31 cellular contexts compared by ENCODE assay signal in the genomic region with DNA sequence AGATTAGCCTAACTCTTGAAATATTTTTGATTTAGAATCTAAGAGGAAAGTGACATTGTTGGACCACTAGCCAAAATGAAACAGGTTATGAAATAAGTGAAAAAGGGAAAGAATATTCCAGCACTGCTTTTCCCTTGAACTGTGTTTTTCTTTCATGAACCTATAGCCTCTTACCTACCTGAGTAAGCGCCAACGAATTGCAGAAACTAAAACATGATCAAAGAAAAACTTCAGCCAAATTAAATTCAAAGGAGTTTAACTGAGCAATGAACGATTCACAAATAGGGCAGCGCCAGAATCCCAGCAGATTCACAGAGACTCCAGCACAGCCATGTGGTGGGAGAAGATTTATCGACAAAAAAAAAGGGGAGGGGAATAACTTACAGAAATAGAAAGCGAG.
"Had no signal": no experiment of that assay in that cellular context is flagged by ENCODE, and none has a peak within 500 bp of the region (broad histone marks: within the 10 kb centered on the region; RNA-seq: fewer than 3 reads in every experiment).

No MANE protein-coding gene starts in this region.

- FAIRE-seq: RCC 7860 had no signal

- H3K9me3 ChIP-seq: SJCRH30 had no signal

- H3K27me3 ChIP-seq: SJCRH30 had no signal

- H3K4me1 ChIP-seq: SJCRH30 had no signal

- DNase-seq: Karpas-422, MM.1S, NCI-H1048, NCI-H1092 treated with DMSO at 0.1 percent for 48 hours, NCI-H1436, NCI-H146, NCI-H1694, NCI-H187, NCI-H1930, NCI-H2029 treated with DMSO at 0.1 percent for 48 hours, NCI-H2081 treated with DMSO at 0.1 percent for 48 hours, NCI-H2107, NCI-H2171, NCI-H2227 treated with DMSO at 0.1 percent for 48 hours, NCI-H345, NCI-H446, NCI-H510A treated with DMSO at 0.1 percent for 48 hours, NCI-H524 treated with DMSO at 0.1 percent for 48 hours, NCI-H526 treated with DMSO at 0.1 percent for 48 hours, NCI-H774, PC-9, SHP77, SIG-M5, SJCRH30 had no signal

- H3K9ac ChIP-seq: KMS-11 had no signal

- H2AFZ ChIP-seq: PC-9 had no signal

- H3K27ac ChIP-seq: KMS-11, PC-9, RWPE1, SJCRH30, SK-N-MC had no signal

- H3K4me3 ChIP-seq: PC-9, SJCRH30, SK-N-MC had no signal

- H3K4me2 ChIP-seq: KMS-11, PC-9 had no signal

- H3K36me3 ChIP-seq: SJCRH30 had no signal

- ATAC-seq: Panc1, Right ventricle myocardium inferior, SK-N-SH treated with all-trans-retinoic acid at 6 μM for 48 hours had no signal
